16 cellular contexts compared by ENCODE assay signal in genomic region chr2:164662066-164662465, GRCh38. TPM values are rescaled to one million over a fixed set of nuclear protein-coding genes. Genes with fewer than 3 reads are reported as not detected.
"Had no signal": no experiment of that assay in that cellular context is flagged by ENCODE, and none has a peak within 500 bp of the region (broad histone marks: within the 10 kb centered on the region; RNA-seq: fewer than 3 reads in every experiment).

No MANE protein-coding gene starts in this region.

- DNase-seq: activated CD4-positive, alpha-beta T cell treated with anti-CD3 and anti-CD28 coated beads, Interleukin-2, amount 50 U/mL, for 48 hours; activated CD8-positive, alpha-beta memory T cell treated with anti-CD3 and anti-CD28 coated beads, Interleukin-2, amount 10 ng/mL, durations not matched to agents 7 days and 5 days; activated naive CD4-positive, alpha-beta T cell treated with anti-CD3 and anti-CD28 coated beads, Interleukin-2, amount 10 ng/mL, durations not matched to agents 7 days and 5 days; activated T-cell treated with anti-CD3 and anti-CD28 coated beads, Interleukin-2, amount 50 U/mL, for 1 hour; effector memory CD4-positive, alpha-beta T cell; glutamatergic neuron; immature natural killer cell; mucosa of descending colon; naive thymus-derived CD4-positive, alpha-beta T cell; pancreas; stimulated activated CD4-positive, alpha-beta T cell treated with anti-CD3 and anti-CD28 coated beads, Interleukin-12 subunit alpha, Interleukin-12 subunit beta, amount 100 ng/mL, for 4 hours had no signal

- H3K27ac Mint-ChIP-seq: activated CD8-positive, alpha-beta memory T cell treated with anti-CD3 and anti-CD28 coated beads, Interleukin-2, amount 10 ng/mL, durations not matched to agents 7 days and 5 days; activated naive CD4-positive, alpha-beta T cell treated with anti-CD3 and anti-CD28 coated beads, Interleukin-2, amount 10 ng/mL, durations not matched to agents 7 days and 5 days; immature natural killer cell; naive thymus-derived CD4-positive, alpha-beta T cell; stimulated activated memory B cell treated with anti-CD40 and anti-IgM and Interleukin-4, amounts not matched to agents 10 μg/mL and 1 μg/mL and 100 μg/mL, for 72 hours had no signal

- H3K9me3 ChIP-seq: mucosa of descending colon, pancreas, thyroid gland had no signal

- H3K27ac ChIP-seq: pancreas, VCaP had no signal

- H3K4me3 ChIP-seq: mucosa of descending colon, pancreas, thyroid gland had no signal

- H3K27me3 Mint-ChIP-seq: activated CD8-positive, alpha-beta memory T cell treated with anti-CD3 and anti-CD28 coated beads, Interleukin-2, amount 10 ng/mL, durations not matched to agents 7 days and 5 days; activated naive CD4-positive, alpha-beta T cell treated with anti-CD3 and anti-CD28 coated beads, Interleukin-2, amount 10 ng/mL, durations not matched to agents 7 days and 5 days; central memory CD8-positive, alpha-beta T cell; naive thymus-derived CD4-positive, alpha-beta T cell; stimulated activated memory B cell treated with anti-CD40 and anti-IgM and Interleukin-4, amounts not matched to agents 10 μg/mL and 1 μg/mL and 100 μg/mL, for 72 hours had no signal

- H3K36me3 Mint-ChIP-seq: activated CD8-positive, alpha-beta memory T cell treated with anti-CD3 and anti-CD28 coated beads, Interleukin-2, amount 10 ng/mL, durations not matched to agents 7 days and 5 days; activated naive CD4-positive, alpha-beta T cell treated with anti-CD3 and anti-CD28 coated beads, Interleukin-2, amount 10 ng/mL, durations not matched to agents 7 days and 5 days; immature natural killer cell; naive thymus-derived CD4-positive, alpha-beta T cell had no signal

- H3K9me3 Mint-ChIP-seq: activated naive CD4-positive, alpha-beta T cell treated with anti-CD3 and anti-CD28 coated beads, Interleukin-2, amount 10 ng/mL, durations not matched to agents 7 days and 5 days had no signal

- H3K4me1 Mint-ChIP-seq: activated CD8-positive, alpha-beta memory T cell treated with anti-CD3 and anti-CD28 coated beads, Interleukin-2, amount 10 ng/mL, durations not matched to agents 7 days and 5 days; activated naive CD4-positive, alpha-beta T cell treated with anti-CD3 and anti-CD28 coated beads, Interleukin-2, amount 10 ng/mL, durations not matched to agents 7 days and 5 days; central memory CD8-positive, alpha-beta T cell; immature natural killer cell; naive thymus-derived CD4-positive, alpha-beta T cell; stimulated activated memory B cell treated with anti-CD40 and anti-IgM and Interleukin-4, amounts not matched to agents 10 μg/mL and 1 μg/mL and 100 μg/mL, for 72 hours had no signal

- H3K27me3 ChIP-seq: pancreas, thyroid gland had no signal

- H3K36me3 ChIP-seq: pancreas, thyroid gland had no signal

- H3K4me3 Mint-ChIP-seq: activated CD8-positive, alpha-beta memory T cell treated with anti-CD3 and anti-CD28 coated beads, Interleukin-2, amount 10 ng/mL, durations not matched to agents 7 days and 5 days; activated naive CD4-positive, alpha-beta T cell treated with anti-CD3 and anti-CD28 coated beads, Interleukin-2, amount 10 ng/mL, durations not matched to agents 7 days and 5 days; central memory CD8-positive, alpha-beta T cell; immature natural killer cell; naive thymus-derived CD4-positive, alpha-beta T cell; stimulated activated memory B cell treated with anti-CD40 and anti-IgM and Interleukin-4, amounts not matched to agents 10 μg/mL and 1 μg/mL and 100 μg/mL, for 72 hours had no signal

- ATAC-seq: activated CD8-positive, alpha-beta memory T cell treated with anti-CD3 and anti-CD28 coated beads, Interleukin-2, amount 10 ng/mL, durations not matched to agents 7 days and 5 days; mucosa of descending colon; naive thymus-derived CD4-positive, alpha-beta T cell; stimulated activated memory B cell treated with anti-CD40 and anti-IgM and Interleukin-4, amounts not matched to agents 10 μg/mL and 1 μg/mL and 100 μg/mL, for 72 hours had no signal

RNA-seq across cellular contexts. Expression of gene GRB14, which starts 40.8 kb away (rescaled TPM):
- total RNA-seq: activated CD8-positive, alpha-beta memory T cell treated with anti-CD3 and anti-CD28 coated beads, Interleukin-2, amount 10 ng/mL, durations not matched to agents 7 days and 5 days; naive thymus-derived CD4-positive, alpha-beta T cell; T-helper 1 cell treated with Interleukin-12 subunit alpha and Interleukin-12 subunit beta and Interleukin-4 antibody, amounts not matched to agents 30 ng/mL and 1 ng/mL, for 36 hours had no signal
- polyA plus RNA-seq: naive thymus-derived CD4-positive, alpha-beta T cell had no signal
